28 cellular contexts compared by ENCODE assay signal in genomic region chr4:124083706-124084105, GRCh38.
"Had no signal": no experiment of that assay in that cellular context is flagged by ENCODE, and none has a peak within 500 bp of the region (broad histone marks: within the 10 kb centered on the region; RNA-seq: fewer than 3 reads in every experiment).

No MANE protein-coding gene starts in this region.

- H3K36me3 ChIP-seq: esophagus muscularis mucosa, gastroesophageal sphincter, heart left ventricle, prostate gland, sigmoid colon, stomach, thyroid gland, vagina had no signal

- H3K27ac ChIP-seq: esophagus muscularis mucosa, foreskin keratinocyte, gastroesophageal sphincter, heart left ventricle, hepatocyte, prostate gland, sigmoid colon, stomach, thyroid gland, vagina had no signal

- H3K4me3 Mint-ChIP-seq: dendritic cell treated with granulocyte-macrophage colony-stimulating factor and Interleukin-4, amounts not matched to agents 40 ng/mL and 50 ng/mL, for 4 days; endodermal cell; mesothelial cell of epicardium; naive B cell; natural killer cell treated with Interleukin-12 subunit alpha and Interleukin-12 subunit beta and Interleukin-15 and Interleukin-18, amount 100 ng/mL, for 72 hours; neural crest cell; stimulated activated effector memory CD8-positive, alpha-beta T cell treated with anti-CD3 and anti-CD28 coated beads, Interleukin-12 subunit alpha, Interleukin-12 subunit beta, amount 100 ng/mL, for 72 hours had no signal

- H3K27me3 ChIP-seq: esophagus muscularis mucosa, foreskin keratinocyte, gastroesophageal sphincter, heart left ventricle, hepatocyte, sigmoid colon, stomach, thyroid gland, vagina had no signal

- H3K36me3 Mint-ChIP-seq: natural killer cell treated with Interleukin-12 subunit alpha and Interleukin-12 subunit beta and Interleukin-15 and Interleukin-18, amount 100 ng/mL, for 72 hours; stimulated activated effector memory CD8-positive, alpha-beta T cell treated with anti-CD3 and anti-CD28 coated beads, Interleukin-12 subunit alpha, Interleukin-12 subunit beta, amount 100 ng/mL, for 72 hours had no signal

- H2AFZ ChIP-seq: hepatocyte had no signal

- DNase-seq: effector CD8-positive, alpha-beta T cell; endodermal cell; foreskin keratinocyte; heart left ventricle; kidney; mesenchymal stem cell; mucosa of descending colon; naive B cell; nucleus accumbens; right cardiac atrium; sigmoid colon; stimulated activated CD4-positive, alpha-beta T cell treated with anti-CD3 and anti-CD28 coated beads, Interleukin-2, amount 100 ng/mL, for 24 hours; stimulated activated CD4-positive, alpha-beta T cell treated with anti-CD3 and anti-CD28 coated beads, Interleukin-4, amount 100 ng/mL, for 24 hours; stimulated activated naive CD4-positive, alpha-beta T cell treated with Interleukin-2 at 50 U/mL for 16 hours; stomach; thyroid gland; trophoblast cell had no signal

- H3K4me1 ChIP-seq: esophagus muscularis mucosa, foreskin keratinocyte, gastroesophageal sphincter, prostate gland, sigmoid colon, stomach, thyroid gland, vagina had no signal

- H3K9me3 ChIP-seq: prostate gland, thyroid gland, vagina had no signal

- H3K27ac Mint-ChIP-seq: dendritic cell treated with granulocyte-macrophage colony-stimulating factor and Interleukin-4, amounts not matched to agents 40 ng/mL and 50 ng/mL, for 4 days; endodermal cell; mesothelial cell of epicardium; naive B cell; natural killer cell treated with Interleukin-12 subunit alpha and Interleukin-12 subunit beta and Interleukin-15 and Interleukin-18, amount 100 ng/mL, for 72 hours; stimulated activated effector memory CD8-positive, alpha-beta T cell treated with anti-CD3 and anti-CD28 coated beads, Interleukin-12 subunit alpha, Interleukin-12 subunit beta, amount 100 ng/mL, for 72 hours had no signal

- ATAC-seq: foreskin keratinocyte; gastroesophageal sphincter; heart left ventricle; left lobe of liver; mucosa of descending colon; natural killer cell treated with Interleukin-12 subunit alpha and Interleukin-12 subunit beta and Interleukin-15 and Interleukin-18, amount 100 ng/mL, for 72 hours; right cardiac atrium; stimulated activated effector memory CD8-positive, alpha-beta T cell treated with anti-CD3 and anti-CD28 coated beads, Interleukin-12 subunit alpha, Interleukin-12 subunit beta, amount 100 ng/mL, for 72 hours had no signal

- H3K79me2 ChIP-seq: hepatocyte had no signal

- H3K4me2 ChIP-seq: hepatocyte had no signal

- H3K4me3 ChIP-seq: esophagus muscularis mucosa, gastroesophageal sphincter, heart left ventricle, hepatocyte, mucosa of descending colon, prostate gland, sigmoid colon, stomach, thyroid gland, vagina had no signal

- H3K27me3 Mint-ChIP-seq: dendritic cell treated with granulocyte-macrophage colony-stimulating factor and Interleukin-4, amounts not matched to agents 40 ng/mL and 50 ng/mL, for 4 days; naive B cell; natural killer cell treated with Interleukin-12 subunit alpha and Interleukin-12 subunit beta and Interleukin-15 and Interleukin-18, amount 100 ng/mL, for 72 hours had no signal

- H3K4me1 Mint-ChIP-seq: naive B cell; neural crest cell; stimulated activated effector memory CD8-positive, alpha-beta T cell treated with anti-CD3 and anti-CD28 coated beads, Interleukin-12 subunit alpha, Interleukin-12 subunit beta, amount 100 ng/mL, for 72 hours had no signal
